Comparison of ENCODE assay signal across 22 cellular contexts in the genomic region with DNA sequence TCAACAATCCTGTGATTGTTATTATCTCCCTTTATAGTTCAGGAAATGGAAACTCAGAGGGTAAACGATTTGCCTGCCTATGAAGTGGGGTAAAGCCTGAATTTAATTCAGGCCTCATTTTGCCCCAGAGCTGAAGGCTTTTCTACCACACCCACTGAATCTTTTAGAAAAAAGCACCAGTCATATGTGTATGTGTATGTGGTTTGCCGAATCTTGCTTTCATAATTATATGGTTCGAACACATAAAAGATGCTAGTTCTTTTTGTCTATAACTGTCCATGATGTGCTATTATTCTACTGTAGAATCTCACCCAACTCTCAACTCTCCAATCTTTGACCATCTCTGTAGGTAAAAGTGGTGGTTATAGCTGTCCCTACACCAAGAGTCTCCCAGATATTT.
"Had no signal": no experiment of that assay in that cellular context is flagged by ENCODE, and none has a peak within 500 bp of the region (broad histone marks: within the 10 kb centered on the region; RNA-seq: fewer than 3 reads in every experiment).

No MANE protein-coding gene starts in this region.

- H3K9me3 ChIP-seq: stomach, suprapubic skin, vagina had no signal

- ATAC-seq: stimulated activated memory B cell treated with anti-CD40 and anti-IgM and Interleukin-4, amounts not matched to agents 10 μg/mL and 1 μg/mL and 100 μg/mL, for 72 hours had no signal

- H3K27me3 Mint-ChIP-seq: activated naive CD8-positive, alpha-beta T cell treated with anti-CD3 and anti-CD28 coated beads for 36 hours; stimulated activated memory B cell treated with anti-CD40 and anti-IgM and Interleukin-4, amounts not matched to agents 10 μg/mL and 1 μg/mL and 100 μg/mL, for 72 hours had no signal

- H3K27me3 ChIP-seq: stomach, suprapubic skin, vagina had no signal

- FAIRE-seq: bronchial epithelial cell, kidney, small intestine had no signal

- H3K4me3 Mint-ChIP-seq: activated B cell treated with CpG ODN at 0.5 μM for 24 hours; activated CD4-positive, alpha-beta memory T cell treated with anti-CD3 and anti-CD28 coated beads for 36 hours; activated naive CD8-positive, alpha-beta T cell treated with anti-CD3 and anti-CD28 coated beads for 36 hours; mesothelial cell of epicardium; nephron; stimulated activated memory B cell treated with anti-CD40 and anti-IgM and Interleukin-4, amounts not matched to agents 10 μg/mL and 1 μg/mL and 100 μg/mL, for 72 hours had no signal

- H3K4me1 ChIP-seq: suprapubic skin, vagina had no signal

- H3K4me3 ChIP-seq: stomach, suprapubic skin, vagina had no signal

- H3K9me3 Mint-ChIP-seq: activated B cell treated with CpG ODN at 0.5 μM for 24 hours; activated CD4-positive, alpha-beta memory T cell treated with anti-CD3 and anti-CD28 coated beads for 36 hours; activated naive CD8-positive, alpha-beta T cell treated with anti-CD3 and anti-CD28 coated beads for 36 hours; mesothelial cell of epicardium; nephron; stimulated activated memory B cell treated with anti-CD40 and anti-IgM and Interleukin-4, amounts not matched to agents 10 μg/mL and 1 μg/mL and 100 μg/mL, for 72 hours had no signal

- DNase-seq: activated B cell treated with CpG ODN at 0.5 μM for 24 hours; activated CD4-positive, alpha-beta memory T cell treated with anti-CD3 and anti-CD28 coated beads for 36 hours; activated CD4-positive, alpha-beta T cell treated with anti-CD3 and anti-CD28 coated beads for 4 hours; activated naive CD8-positive, alpha-beta T cell treated with anti-CD3 and anti-CD28 coated beads for 36 hours; activated T-cell treated with anti-CD3 and anti-CD28 coated beads for 4 hours; cerebellar nuclear complex; cortex of kidney; foreskin fibroblast; kidney; nucleus accumbens; small intestine; stimulated activated CD4-positive, alpha-beta T cell treated with anti-CD3 and anti-CD28 coated beads, Interleukin-2, amount 100 ng/mL, for 24 hours; stomach; T-helper 9 cell; trophoblast cell had no signal

- H3K27ac Mint-ChIP-seq: activated B cell treated with CpG ODN at 0.5 μM for 24 hours; activated CD4-positive, alpha-beta memory T cell treated with anti-CD3 and anti-CD28 coated beads for 36 hours; activated naive CD8-positive, alpha-beta T cell treated with anti-CD3 and anti-CD28 coated beads for 36 hours; mesothelial cell of epicardium; nephron; stimulated activated memory B cell treated with anti-CD40 and anti-IgM and Interleukin-4, amounts not matched to agents 10 μg/mL and 1 μg/mL and 100 μg/mL, for 72 hours had no signal

- H3K36me3 Mint-ChIP-seq: stimulated activated memory B cell treated with anti-CD40 and anti-IgM and Interleukin-4, amounts not matched to agents 10 μg/mL and 1 μg/mL and 100 μg/mL, for 72 hours had no signal

- H3K27ac ChIP-seq: epithelial cell of prostate, stomach, suprapubic skin, vagina had no signal

- H3K4me1 Mint-ChIP-seq: activated B cell treated with CpG ODN at 0.5 μM for 24 hours; stimulated activated memory B cell treated with anti-CD40 and anti-IgM and Interleukin-4, amounts not matched to agents 10 μg/mL and 1 μg/mL and 100 μg/mL, for 72 hours had no signal
